In the genomic region with DNA sequence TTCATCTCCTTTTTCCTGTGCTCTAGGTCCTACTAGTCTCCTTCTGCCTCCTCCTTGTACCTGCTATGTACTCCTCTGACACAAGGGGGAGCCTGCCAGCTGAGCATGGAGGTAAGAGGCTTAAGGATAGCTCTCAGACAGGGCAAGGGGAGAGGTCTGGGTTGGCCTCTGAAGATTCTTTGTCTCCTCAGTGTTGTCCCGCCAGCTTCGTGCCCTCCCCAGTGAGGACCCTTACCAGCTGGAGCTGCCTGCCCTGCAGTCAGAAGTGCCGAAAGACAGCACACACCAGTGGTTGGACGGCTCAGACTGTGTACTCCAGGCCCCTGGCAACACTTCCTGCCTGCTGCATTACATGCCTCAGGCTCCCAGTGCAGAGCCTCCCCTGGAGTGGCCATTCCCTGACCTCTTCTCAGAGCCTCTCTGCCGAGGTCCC, we compare ENCODE assay signal across 8 cellular contexts. TPM values are rescaled to one million over a fixed set of nuclear protein-coding genes. Genes with fewer than 3 reads are reported as not detected.
DNase-seq lines count a peak whose midpoint lies in the region; ATAC-seq, FAIRE-seq and TF ChIP-seq lines count a peak whose summit lies in the region.

No MANE protein-coding gene starts in this region.

- TF ChIP-seq CTCF in H1 (IDR thresholded peaks at IDR 0.05; ENCODE audit: control extremely low read depth in 1 of 3, insufficient read depth in 1 of 3, low read depth in 1 of 3, low read length in 3 of 3) (peak; percentile 63 to 93 (median 78)), upper lobe of right lung (IDR thresholded peaks at IDR 0.05) (peak; percentile 82)

- peaks cover 17 to 32% (median 22%) of the 10 kb centered on the region in 4 donors for H3K4me1 Mint-ChIP-seq in CD4-positive, alpha-beta memory T cell

- peaks cover 0 to 5% (median 0%) of the 10 kb centered on the region in 8 donors for H3K9me3 Mint-ChIP-seq in CD4-positive, alpha-beta memory T cell

- H3K18ac ChIP-seq in H1 (ENCODE audit: extremely low read depth, low read length), result no peak overlapping the region

- peaks cover 9% of the 10 kb centered on the region; the same call in 1 of the 2 replicates for H3K23me2 ChIP-seq in H1 (ENCODE audit: low read depth, low read length)

- H3K27me3 Mint-ChIP-seq in CD4-positive, alpha-beta memory T cell, result no peaks in the 10 kb centered on the region

- ATAC-seq in upper lobe of right lung, result peak; percentile 27
- ATAC-seq in HG03521 (IDR thresholded peaks at IDR 0.05; ENCODE audit: unreplicated experiment), result no peak

- POLR2A ChIA-PET in CD4-positive, alpha-beta memory T cell (lab: Charles Lee; ENCODE audit: partially characterized antibody), result interaction anchor here (0.5 to 11.1 kb wide), 10 partner anchors 10 to 1676 kb away, joined by 3 to 179 read pairs (median 4); a partner anchor contains a TSS
- POLR2A ChIA-PET in HEK293T (lab: Yijun Ruan, JAX) (interaction anchor here (3.3 kb wide), 1 partner anchor 13 kb away, joined by 15 read pairs; a partner anchor contains a TSS), H1 (lab: Charles Lee; ENCODE audit: partially characterized antibody) (interaction anchor here (1.0 to 2.6 kb wide), 4 partner anchors 9 to 72 kb away, joined by 3 to 15 read pairs (median 10); a partner anchor contains a TSS)

- FAIRE-seq in H1 (lab: Jason Lieb, UNC), result peak; percentile 73

- H3K4me2 ChIP-seq in H1 (ENCODE audit: insufficient read depth in 1 of 2, low read depth in 2 of 2, low read length in 2 of 2), result no peak overlapping the region

- no peak overlapping the region for H2AK5ac ChIP-seq in H1 (ENCODE audit: low read depth, low read length)

- peaks cover 0 to 8% of the 10 kb centered on the region in 2 experiments; a peak in 2 of 4 replicates for H3K79me2 ChIP-seq in H1 (ENCODE audit: control insufficient read depth in 1 of 2, insufficient read depth in 2 of 2, low read length in 2 of 2)

- CTCF ChIA-PET in CD4-positive, alpha-beta memory T cell (lab: Charles Lee; ENCODE audit: partially characterized antibody), result interaction anchor here (0.6 to 14.6 kb wide), 24 partner anchors 8 to 146 kb away, joined by 3 to 209 read pairs (median 6); a partner anchor contains a TSS
- CTCF ChIA-PET in HEK293T (lab: Yijun Ruan, JAX) (interaction anchor here (0.7 to 1.9 kb wide), 3 partner anchors 11 to 146 kb away, joined by 3 to 4 read pairs (median 4); a partner anchor contains a TSS), H1 (lab: Charles Lee; ENCODE audit: partially characterized antibody) (interaction anchor here (0.6 to 16.0 kb wide), 26 partner anchors 8 to 197 kb away, joined by 3 to 198 read pairs (median 3); a partner anchor contains a TSS)

- H2BK120ac ChIP-seq in H1 (replicated peaks; ENCODE audit: low read depth, low read length), result no peak overlapping the region

- no peaks in the 10 kb centered on the region for H3K27me3 ChIP-seq in CD4-positive, alpha-beta memory T cell (ENCODE audit: insufficient read depth, low read length)
- H3K27me3 ChIP-seq in H1 (replicated peaks in 1 of 4; ENCODE audit: control insufficient read depth in 3 of 4, extremely low read depth in 1 of 4, insufficient read depth in 3 of 4, low read length in 3 of 4), result no peaks in the 10 kb centered on the region
- H3K27me3 ChIP-seq in muscle layer of colon (ENCODE audit: control insufficient read depth in 1 of 2, insufficient read depth in 2 of 2, low read length in 2 of 2), result no peaks in the 10 kb centered on the region
- no peaks in the 10 kb centered on the region for H3K27me3 ChIP-seq in upper lobe of right lung

- no peak overlapping the region for H4K91ac ChIP-seq in H1 (replicated peaks; ENCODE audit: insufficient read length, low read length)

- no peak overlapping the region for H3K56ac ChIP-seq in H1 (replicated peaks; ENCODE audit: insufficient read length, low read depth, low read length)

- TF ChIP-seq POLR2A in H1 (IDR thresholded peaks at IDR 0.05; ENCODE audit: control extremely low read depth in 1 of 2, low read depth in 2 of 2, low read length in 2 of 2), result peak in 1 of 2 experiments; percentile 49; a peak in 1 of 3 replicates

- intact Hi-C loops in CD4-positive, alpha-beta memory T cell (cut with micrococcal nuclease), result loop anchor here (1.0 to 10.0 kb wide), 5 partner anchors 13 to 1071 kb away; a partner anchor contains a TSS
- intact Hi-C loops in upper lobe of right lung (cut with DNase I), result no loop called here

- no peak overlapping the region for H4K5ac ChIP-seq in H1 (ENCODE audit: insufficient read length, low read depth, low read length)

- H3K23ac ChIP-seq in H1 (ENCODE audit: insufficient read length), result no peak overlapping the region

- H3K27ac Mint-ChIP-seq in CD4-positive, alpha-beta memory T cell, result peak overlapping the region in 6 of 7 donors; percentile 30 to 78 (median 51)

- peaks cover 49% of the 10 kb centered on the region for H3K36me3 ChIP-seq in CD4-positive, alpha-beta memory T cell (ENCODE audit: insufficient read depth, low read length)
- H3K36me3 ChIP-seq in H1 (ENCODE audit: control insufficient read depth in 2 of 4, insufficient read depth in 4 of 4, low read length in 3 of 4) (peaks cover 25 to 59% (median 47%) of the 10 kb centered on the region in 4 experiments), muscle layer of colon (ENCODE audit: insufficient read depth, low read length) (peaks cover 69% of the 10 kb centered on the region), upper lobe of right lung (peaks cover 73% of the 10 kb centered on the region)

- TF ChIP-seq RAD21 in H1 (IDR thresholded peaks at IDR 0.05 in 1 of 2, conservative IDR thresholded peaks at IDR 0.05 in 1 of 2; ENCODE audit: low read depth in 2 of 2, low read length in 2 of 2), result peak; percentile 62 to 71

- WGBS in H1 (ENCODE audit: extremely low coverage in 1 of 2, insufficient coverage in 1 of 2, insufficient read length in 1 of 2, insufficient replicate concordance in 2 of 2, low coverage in 1 of 2, low lambda C conversion rate in 2 of 2, missing lambda C conversion rate in 1 of 2), 2 experiments, result 83% methylated on average over 5 of the region's 5 CpGs; no CpG with 5 or more reads in 1 of the 2 experiments

- peak overlapping the region; percentile 15 for H3K27ac ChIP-seq in CD4-positive, alpha-beta memory T cell (ENCODE audit: low read depth, low read length)
- H3K27ac ChIP-seq in H1 (ENCODE audit: low read depth, low read length) (peak overlapping the region; percentile 20; the same call in 1 of the 2 replicates), muscle layer of colon (ENCODE audit: low read depth, low read length) (peak overlapping the region; percentile 2), upper lobe of right lung (no peak overlapping the region)

- peaks cover 26% of the 10 kb centered on the region for H3K4me1 ChIP-seq in CD4-positive, alpha-beta memory T cell (ENCODE audit: insufficient read depth, low read length)
- H3K4me1 ChIP-seq in H1 (replicated peaks in 1 of 4; ENCODE audit: control insufficient read depth in 3 of 4, insufficient read depth in 4 of 4, low read length in 3 of 4) (peaks cover 0 to 7% (median 3%) of the 10 kb centered on the region in 4 experiments; a peak in 4 of 7 replicates), muscle layer of colon (ENCODE audit: insufficient read depth, low read length) (peaks cover 17% of the 10 kb centered on the region), upper lobe of right lung (peaks cover 13% of the 10 kb centered on the region)

- no peak overlapping the region for H2BK12ac ChIP-seq in H1 (ENCODE audit: low read depth, low read length)

- no peak overlapping the region for H2AFZ ChIP-seq in H1 (ENCODE audit: low read length)

- peaks cover 2 to 13% of the 10 kb centered on the region in 2 experiments for H4K20me1 ChIP-seq in H1 (replicated peaks in 1 of 2; ENCODE audit: control insufficient read depth in 1 of 2, insufficient read depth in 2 of 2, low read length in 2 of 2)

- H4K8ac ChIP-seq in H1 (ENCODE audit: extremely low read depth, insufficient read depth, low read length), result no peak overlapping the region

- H2BK5ac ChIP-seq in H1 (ENCODE audit: low read depth, low read length), result no peak overlapping the region

- no peak overlapping the region for H3K4ac ChIP-seq in H1 (replicated peaks; ENCODE audit: insufficient read length, low read depth, low read length)

- H3K4me3 Mint-ChIP-seq in CD4-positive, alpha-beta memory T cell, result peak overlapping the region in 2 of 8 donors; percentile 31 to 49

- H3K9ac ChIP-seq in H1 (replicated peaks in 1 of 4; ENCODE audit: extremely low read depth in 1 of 4, low read depth in 3 of 4, low read length in 3 of 4), result no peak overlapping the region
- H3K9ac ChIP-seq in muscle layer of colon (ENCODE audit: low read length), result no peak overlapping the region

- H3K36me3 Mint-ChIP-seq in CD4-positive, alpha-beta memory T cell, result peaks cover 38 to 71% of the 10 kb centered on the region in 2 donors

- H3K14ac ChIP-seq in H1 (ENCODE audit: insufficient read length), result no peak overlapping the region

- no peak overlapping the region for H2BK20ac ChIP-seq in H1 (ENCODE audit: low read length)

- no peak for TF ChIP-seq EP300 in H1 (IDR thresholded peaks at IDR 0.05; ENCODE audit: borderline replicate concordance in 1 of 2, low read depth in 2 of 2, low read length in 2 of 2)

- H3K79me1 ChIP-seq in H1 (ENCODE audit: low read depth, low read length), result no peaks in the 10 kb centered on the region; the same call in 1 of the 2 replicates

- H3K9me3 ChIP-seq in CD4-positive, alpha-beta memory T cell (ENCODE audit: control insufficient read depth in 1 of 2, low read length in 2 of 2), result no peaks in the 10 kb centered on the region
- H3K9me3 ChIP-seq in H1 (ENCODE audit: insufficient read depth in 2 of 2, low read depth in 1 of 2, low read length in 1 of 2) (no peaks in the 10 kb centered on the region; a peak in 1 of 4 replicates), muscle layer of colon (ENCODE audit: low read length) (no peaks in the 10 kb centered on the region), upper lobe of right lung (no peaks in the 10 kb centered on the region)

- DNase-seq in CD4-positive, alpha-beta memory T cell, result peak; percentile 68 to 79 (median 73)
- DNase-seq in HEK293T (ENCODE audit: extremely low spot score) (peak; percentile 68), NCI-H748 treated with DMSO at 0.1 percent for 48 hours (lab: John Stamatoyannopoulos, UW) (peak; percentile 10), H1 (ENCODE audit: low read depth in 1 of 2, low spot score in 2 of 2) (peak in 1 of 2 experiments; percentile 74), upper lobe of right lung (no peak)
- peak; percentile 64 for DNase-seq in activated CD4-positive, alpha-beta T cell treated with anti-CD3 and anti-CD28 coated beads, Interleukin-2, amount 50 U/mL, for 4 hours

- no peak overlapping the region for H3K4me3 ChIP-seq in CD4-positive, alpha-beta memory T cell (ENCODE audit: low read length in 2 of 2)
- H3K4me3 ChIP-seq in H1 (ENCODE audit: extremely low read depth in 1 of 4, insufficient read depth in 2 of 4, low read depth in 3 of 4, low read length in 4 of 4) (no peak overlapping the region), muscle layer of colon (ENCODE audit: low read depth in 1 of 2, low read length in 2 of 2) (no peak overlapping the region), upper lobe of right lung (no peak overlapping the region)

- H2BK15ac ChIP-seq in H1 (ENCODE audit: low read length), result no peak overlapping the region

RNA-seq across cellular contexts. Expression of a gene that starts 3.8 kb away (rescaled TPM):
- total RNA-seq in CD4-positive, alpha-beta memory T cell, result 10 to 100 TPM; 24.8 to 25.6 TPM
- 10 to 100 TPM; 45.0 to 59.7 TPM for polyA plus RNA-seq in CD4-positive, alpha-beta memory T cell
- total RNA-seq in H1 (2021; fragmentation: NEBNext Ultra II Directional; extraction: Animal tissue kit (Norgen Biotek cat#: 25700)), result 24.4 and 26.5 TPM in 2 replicates
- 25.7 and 29.1 TPM in 2 replicates for polyA plus RNA-seq in H1 (2011; rRNA removed)
- polyA plus RNA-seq in H1 (2011; cell fraction: cytosol; rRNA removed), result 20.3 TPM
- polyA plus RNA-seq in H1 (2011; cell fraction: nucleus; rRNA removed), result 21.4 TPM
- 20.6 to 25.5 TPM (median 24.4 TPM) in 4 replicates for polyA plus RNA-seq in H1 (2012, experiment 1 of 2)
- 33.8 TPM for polyA plus RNA-seq in H1 (2012, experiment 2 of 2)
- 17.0 TPM for polyA plus RNA-seq in H1 (2013, experiment 1 of 2)
- polyA plus RNA-seq in H1 (2013, experiment 2 of 2), result 16.9 TPM
- polyA minus RNA-seq in H1 (2011; rRNA and poly(A)+ RNA removed), result 11.0 and 12.0 TPM in 2 replicates
- polyA minus RNA-seq in H1 (2011; cell fraction: cytosol; rRNA and poly(A)+ RNA removed), result 10.3 TPM
- polyA minus RNA-seq in H1 (2011; cell fraction: nucleus; rRNA and poly(A)+ RNA removed), result 10.2 TPM
- 34.9 TPM for total RNA-seq in upper lobe of right lung

RNA-seq across cellular contexts. Expression of a gene that starts 4.2 kb away (rescaled TPM):
- 100 to 1,000 TPM; 294 to 316 TPM for total RNA-seq in CD4-positive, alpha-beta memory T cell
- 100 to 1,000 TPM in 1 of 2 donors, 10 to 100 TPM in 1; 13.7 to 137 TPM for polyA plus RNA-seq in CD4-positive, alpha-beta memory T cell
- 87.9 and 90.1 TPM in 2 replicates for total RNA-seq in H1 (2021; fragmentation: NEBNext Ultra II Directional; extraction: Animal tissue kit (Norgen Biotek cat#: 25700))
- 28.1 and 42.4 TPM in 2 replicates for polyA plus RNA-seq in H1 (2011; rRNA removed)
- polyA plus RNA-seq in H1 (2011; cell fraction: cytosol; rRNA removed), result 33.0 TPM
- polyA plus RNA-seq in H1 (2011; cell fraction: nucleus; rRNA removed), result 67.3 TPM
- polyA plus RNA-seq in H1 (2012, experiment 1 of 2), result 50.9 to 99.1 TPM (median 96.6 TPM) in 4 replicates
- 50.7 TPM for polyA plus RNA-seq in H1 (2012, experiment 2 of 2)
- polyA plus RNA-seq in H1 (2013, experiment 1 of 2), result 22.9 TPM
- 19.0 TPM for polyA plus RNA-seq in H1 (2013, experiment 2 of 2)
- 155 and 174 TPM in 2 replicates for polyA minus RNA-seq in H1 (2011; rRNA and poly(A)+ RNA removed)
- 128 TPM for polyA minus RNA-seq in H1 (2011; cell fraction: cytosol; rRNA and poly(A)+ RNA removed)
- polyA minus RNA-seq in H1 (2011; cell fraction: nucleus; rRNA and poly(A)+ RNA removed), result 53.8 TPM
- total RNA-seq in upper lobe of right lung, result 439 TPM

RNA-seq across cellular contexts. Expression of a gene that starts 12.8 kb away (rescaled TPM):
- total RNA-seq in CD4-positive, alpha-beta memory T cell, result 10 to 100 TPM; 61.1 to 66.3 TPM
- 10 to 100 TPM; 16.3 to 27.1 TPM for polyA plus RNA-seq in CD4-positive, alpha-beta memory T cell
- total RNA-seq in H1 (2021; fragmentation: NEBNext Ultra II Directional; extraction: Animal tissue kit (Norgen Biotek cat#: 25700)), result 69.1 and 71.9 TPM in 2 replicates
- 64.2 and 81.4 TPM in 2 replicates for polyA plus RNA-seq in H1 (2011; rRNA removed)
- polyA plus RNA-seq in H1 (2011; cell fraction: cytosol; rRNA removed), result 87.4 TPM
- 241 TPM for polyA plus RNA-seq in H1 (2011; cell fraction: nucleus; rRNA removed)
- polyA plus RNA-seq in H1 (2012, experiment 1 of 2), result 67.1 to 85.0 TPM (median 79.7 TPM) in 4 replicates
- 57.6 TPM for polyA plus RNA-seq in H1 (2012, experiment 2 of 2)
- 48.6 TPM for polyA plus RNA-seq in H1 (2013, experiment 1 of 2)
- polyA plus RNA-seq in H1 (2013, experiment 2 of 2), result 44.0 TPM
- 132 and 143 TPM in 2 replicates for polyA minus RNA-seq in H1 (2011; rRNA and poly(A)+ RNA removed)
- 39.7 TPM for polyA minus RNA-seq in H1 (2011; cell fraction: cytosol; rRNA and poly(A)+ RNA removed)
- 91.8 TPM for polyA minus RNA-seq in H1 (2011; cell fraction: nucleus; rRNA and poly(A)+ RNA removed)
- total RNA-seq in upper lobe of right lung, result 99.1 TPM

RNA-seq across cellular contexts. Expression of a gene that starts 12.9 kb away (rescaled TPM):
- total RNA-seq in CD4-positive, alpha-beta memory T cell, result 10 to 100 TPM; 31.8 to 33.8 TPM
- 1 to 10 TPM; 6.1 to 9.9 TPM for polyA plus RNA-seq in CD4-positive, alpha-beta memory T cell
- total RNA-seq in H1 (2021; fragmentation: NEBNext Ultra II Directional; extraction: Animal tissue kit (Norgen Biotek cat#: 25700)), result 21.8 and 22.7 TPM in 2 replicates
- 11.8 and 13.9 TPM in 2 replicates for polyA plus RNA-seq in H1 (2011; rRNA removed)
- 14.5 TPM for polyA plus RNA-seq in H1 (2011; cell fraction: cytosol; rRNA removed)
- 17.8 TPM for polyA plus RNA-seq in H1 (2011; cell fraction: nucleus; rRNA removed)
- 11.9 to 15.9 TPM (median 14.9 TPM) in 4 replicates for polyA plus RNA-seq in H1 (2012, experiment 1 of 2)
- 9.5 TPM for polyA plus RNA-seq in H1 (2012, experiment 2 of 2)
- polyA plus RNA-seq in H1 (2013, experiment 1 of 2), result 10.0 TPM
- polyA plus RNA-seq in H1 (2013, experiment 2 of 2), result 9.3 TPM
- 24.8 and 26.1 TPM in 2 replicates for polyA minus RNA-seq in H1 (2011; rRNA and poly(A)+ RNA removed)
- 10.4 TPM for polyA minus RNA-seq in H1 (2011; cell fraction: cytosol; rRNA and poly(A)+ RNA removed)
- polyA minus RNA-seq in H1 (2011; cell fraction: nucleus; rRNA and poly(A)+ RNA removed), result 16.7 TPM
- total RNA-seq in upper lobe of right lung, result 34.6 TPM

RNA-seq across cellular contexts. Expression of a gene that starts 17.9 kb away (rescaled TPM):
- total RNA-seq in CD4-positive, alpha-beta memory T cell, result not detected
- polyA plus RNA-seq in CD4-positive, alpha-beta memory T cell, result 1 to 10 TPM in 1 of 2 donors, not detected in 1; 1.2 TPM
- total RNA-seq in H1 (2021; fragmentation: NEBNext Ultra II Directional; extraction: Animal tissue kit (Norgen Biotek cat#: 25700)), result not detected in 2 replicates
- polyA plus RNA-seq in H1 (2011; rRNA removed), result 0.53 and 1.3 TPM in 2 replicates
- polyA plus RNA-seq in H1 (2011; cell fraction: cytosol; rRNA removed), result 0.72 TPM
- 0.56 TPM for polyA plus RNA-seq in H1 (2011; cell fraction: nucleus; rRNA removed)
- polyA plus RNA-seq in H1 (2012, experiment 1 of 2), result 0.46 to 0.97 TPM in 2 of 4 replicates, not detected in the others
- 0.96 TPM for polyA plus RNA-seq in H1 (2012, experiment 2 of 2)
- 0.49 TPM for polyA plus RNA-seq in H1 (2013, experiment 1 of 2)
- 0.81 TPM for polyA plus RNA-seq in H1 (2013, experiment 2 of 2)
- polyA minus RNA-seq in H1 (2011; rRNA and poly(A)+ RNA removed), result 0.49 and 0.79 TPM in 2 replicates
- not detected for polyA minus RNA-seq in H1 (2011; cell fraction: cytosol; rRNA and poly(A)+ RNA removed)
- not detected for polyA minus RNA-seq in H1 (2011; cell fraction: nucleus; rRNA and poly(A)+ RNA removed)
- total RNA-seq in upper lobe of right lung, result not detected
